Comparison of ENCODE assay signal across 7 cellular contexts in genomic region chr3:12787346-12787745, GRCh38.
A peak's percentile ranks its signal among the peaks of the same experiment; 100 is the strongest.
DNase-seq lines count a peak whose midpoint lies in the region; TF ChIP-seq lines count a peak whose summit lies in the region.
"Not testable (repeated sequence)": the region's sequence is repeated elsewhere in the genome, so short reads cannot be mapped to it uniquely, and the experiment has no call there.

No MANE protein-coding gene starts in this region.

- TF ChIP-seq POLR2A in erythroblast (IDR thresholded peaks at IDR 0.05; ENCODE audit: low read length), result not testable (repeated sequence)

- TF ChIP-seq CTCF in GM12873 (IDR thresholded peaks at IDR 0.05; ENCODE audit: insufficient read depth, low read depth, low read length, missing control alignments), result peak; percentile 71

- DNase-seq in NCI-H146 (lab: John Stamatoyannopoulos, UW), result peak; percentile 50
- peak; percentile 45 for DNase-seq in UCSD-AML1 (lab: John Stamatoyannopoulos, UW; ENCODE audit: unreplicated experiment)
- peak; percentile 38 for DNase-seq in activated effector memory CD4-positive, alpha-beta T cell treated with Interleukin-2 at 50 U/mL for 16 hours
- peak; percentile 59 to 72 for DNase-seq in erythroblast (lab: John Stamatoyannopoulos, UW)
- DNase-seq in medulla oblongata (ENCODE audit: extremely low spot score), result peak; percentile 68
- DNase-seq in stimulated activated CD4-positive, alpha-beta T cell treated with anti-CD3 and anti-CD28 coated beads, Interleukin-2, amount 100 ng/mL, for 4 hours (ENCODE audit: low read depth), result peak; percentile 29

Comparison
In these comparisons a context has a peak if more than half of its experiments do, and no peak if none do; other contexts are left out.
1. Peak in every context shown above with its lines: DNase-seq.